Comparison of ENCODE assay signal across 8 cellular contexts in the genomic region with DNA sequence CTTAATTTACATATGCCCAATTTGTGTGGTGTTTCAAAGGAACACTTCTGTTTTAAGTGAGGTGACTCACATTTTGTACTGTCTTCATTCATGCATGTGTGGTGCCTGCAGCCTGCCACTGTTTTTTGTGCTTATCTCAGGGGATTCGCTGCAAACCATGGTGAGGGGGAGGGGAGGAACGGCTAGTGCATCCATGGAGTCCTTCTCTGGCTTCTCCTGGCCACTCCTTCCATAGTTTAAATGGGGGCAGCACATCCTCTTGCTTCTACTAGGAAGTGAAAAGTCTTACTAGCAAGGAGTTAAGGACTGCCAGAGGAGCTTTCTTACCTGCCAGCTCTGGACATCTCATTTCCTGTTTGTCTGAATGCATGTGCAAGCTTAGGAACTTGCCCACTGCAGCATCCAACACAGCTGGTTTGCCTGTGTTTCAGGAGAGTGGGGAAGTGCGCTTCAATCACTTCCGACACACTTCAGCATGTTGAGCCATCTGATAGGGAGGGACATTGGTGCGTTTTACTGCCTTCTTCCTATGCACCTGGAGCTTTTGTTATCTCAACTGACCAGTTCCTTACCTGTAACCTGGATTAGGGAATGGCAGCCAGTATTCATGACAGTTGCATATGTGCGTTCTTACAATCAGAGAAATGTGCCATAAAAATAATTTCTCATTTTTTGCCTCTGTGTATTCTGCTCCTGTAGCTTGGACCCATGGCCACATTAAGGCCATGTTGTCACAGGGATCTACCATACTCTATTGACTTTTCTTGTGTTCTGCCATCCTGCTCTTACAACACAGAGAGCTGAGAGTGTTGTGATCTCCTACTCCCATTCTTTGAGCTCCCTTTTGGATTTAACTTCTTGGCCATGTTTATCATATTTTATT.
A peak's percentile ranks its signal among the peaks of the same experiment; 100 is the strongest.
DNase-seq lines count a peak whose midpoint lies in the region; ATAC-seq and TF ChIP-seq lines count a peak whose summit lies in the region.

No MANE protein-coding gene starts in this region.

- no peaks in the 10 kb centered on the region for H3K9me3 ChIP-seq in HUES64 (ENCODE audit: insufficient read depth, low read depth, low read length)
- no peaks in the 10 kb centered on the region for H3K9me3 ChIP-seq in right atrium auricular region
- no peaks in the 10 kb centered on the region for H3K9me3 ChIP-seq in esophagus muscularis mucosa

- intact Hi-C loops in esophagus muscularis mucosa (cut with DNase I), result no loop called here

- H3K27me3 ChIP-seq in HUES64 (ENCODE audit: insufficient read depth, low read length), result no peaks in the 10 kb centered on the region
- H3K27me3 ChIP-seq in right atrium auricular region, result no peaks in the 10 kb centered on the region
- no peaks in the 10 kb centered on the region for H3K27me3 ChIP-seq in esophagus muscularis mucosa

- TF ChIP-seq POLR2A in esophagus muscularis mucosa (IDR thresholded peaks at IDR 0.05; ENCODE audit: low read depth), result no peak

- H3K36me3 ChIP-seq in HUES64 (ENCODE audit: insufficient read depth, low read length) (no peaks in the 10 kb centered on the region), right atrium auricular region (no peaks in the 10 kb centered on the region), esophagus muscularis mucosa (no peaks in the 10 kb centered on the region)

- TF ChIP-seq CTCF in right atrium auricular region (IDR thresholded peaks at IDR 0.05) (no peak), esophagus muscularis mucosa (IDR thresholded peaks at IDR 0.05) (no peak)

- H3K4me3 ChIP-seq in HUES64 (ENCODE audit: low read length) (no peak overlapping the region), right atrium auricular region (no peak overlapping the region), esophagus muscularis mucosa (no peak overlapping the region)

- ATAC-seq in GM18517 (IDR thresholded peaks at IDR 0.05; ENCODE audit: unreplicated experiment) (peak; percentile 52), GM21576 (IDR thresholded peaks at IDR 0.05; ENCODE audit: unreplicated experiment) (peak; percentile 71)

- peaks cover 45% of the 10 kb centered on the region for H3K4me1 ChIP-seq in HUES64 (ENCODE audit: insufficient read depth, low read length)
- peaks cover 0 to 40% of the 10 kb centered on the region in 2 donors for H3K4me1 ChIP-seq in right atrium auricular region
- peaks cover 20 to 54% (median 34%) of the 10 kb centered on the region in 4 donors for H3K4me1 ChIP-seq in esophagus muscularis mucosa

- DNase-seq in dermis blood vessel endothelial cell (peak; percentile 10), NCI-H2196 (lab: John Stamatoyannopoulos, UW; ENCODE audit: unreplicated experiment) (no peak), right atrium auricular region (ENCODE audit: low spot score) (no peak), esophagus muscularis mucosa (ENCODE audit: extremely low spot score) (no peak)
- no peak for DNase-seq in stimulated activated CD4-positive, alpha-beta T cell treated with anti-CD3 and anti-CD28 coated beads, Interleukin-4, amount 100 ng/mL, for 24 hours

- WGBS in HUES64, result 57% methylated on average over 6 of the region's 6 CpGs
- WGBS in esophagus muscularis mucosa, result 75% methylated on average over 6 of the region's 6 CpGs

- no peak for TF ChIP-seq EP300 in esophagus muscularis mucosa (IDR thresholded peaks at IDR 0.05)

- no peak overlapping the region for H3K9ac ChIP-seq in HUES64 (ENCODE audit: low read depth, low read length)

- peak overlapping the region; percentile 17 for H3K27ac ChIP-seq in HUES64 (ENCODE audit: low read depth, low read length)
- H3K27ac ChIP-seq in right atrium auricular region, result no peak overlapping the region
- no peak overlapping the region for H3K27ac ChIP-seq in esophagus muscularis mucosa (replicated peaks in 1 of 4)
